In the genomic region with DNA sequence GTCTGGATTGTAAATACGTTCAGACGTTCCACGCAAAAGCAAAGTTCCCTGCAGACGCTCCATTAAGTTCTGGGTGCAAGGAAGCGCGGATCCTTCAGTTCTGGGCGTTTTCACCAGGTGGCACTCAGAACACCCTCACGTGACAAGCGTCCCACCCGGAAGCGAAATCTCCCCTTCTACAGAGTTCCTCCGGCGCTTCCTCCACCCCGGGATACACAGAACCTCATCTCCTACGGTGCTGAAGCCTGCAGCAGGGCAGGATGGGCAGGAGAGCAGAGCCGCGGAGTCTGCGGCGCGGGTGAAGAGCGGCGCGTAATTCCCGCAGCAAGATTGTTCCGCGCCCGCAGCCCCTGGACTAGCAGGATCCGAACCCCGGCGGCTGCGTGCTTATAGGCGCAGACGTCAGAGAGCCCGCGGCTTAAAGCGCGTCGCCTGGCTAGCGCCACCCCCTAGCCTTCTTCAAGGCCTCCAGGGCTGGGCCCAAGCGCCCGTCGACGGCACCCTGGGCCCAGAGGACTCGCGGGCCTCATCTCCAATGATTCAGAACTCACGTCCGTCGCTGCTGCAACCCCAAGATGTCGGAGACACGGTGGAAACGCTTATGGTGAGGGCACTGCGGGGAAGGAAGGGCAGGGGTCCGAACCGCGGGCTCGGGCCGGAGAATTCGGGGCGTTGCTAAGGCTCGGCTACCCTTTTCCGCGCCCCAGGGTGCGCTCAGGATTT, we compare ENCODE assay signal across 1 cellular context.
TF ChIP-seq lines count a peak whose summit lies in the region.

A gene with protein sequence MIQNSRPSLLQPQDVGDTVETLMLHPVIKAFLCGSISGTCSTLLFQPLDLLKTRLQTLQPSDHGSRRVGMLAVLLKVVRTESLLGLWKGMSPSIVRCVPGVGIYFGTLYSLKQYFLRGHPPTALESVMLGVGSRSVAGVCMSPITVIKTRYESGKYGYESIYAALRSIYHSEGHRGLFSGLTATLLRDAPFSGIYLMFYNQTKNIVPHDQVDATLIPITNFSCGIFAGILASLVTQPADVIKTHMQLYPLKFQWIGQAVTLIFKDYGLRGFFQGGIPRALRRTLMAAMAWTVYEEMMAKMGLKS (plus strand): TSS at position 181 of the 723 bp plus-strand sequence. CDS start 355 bp downstream, at position 536.

TF ChIP-seq in GM12878, 131 proteins besides CTCF, POLR2A, EP300 and RAD21 (continued from another document):
- TF ChIP-seq, protein P1, sequence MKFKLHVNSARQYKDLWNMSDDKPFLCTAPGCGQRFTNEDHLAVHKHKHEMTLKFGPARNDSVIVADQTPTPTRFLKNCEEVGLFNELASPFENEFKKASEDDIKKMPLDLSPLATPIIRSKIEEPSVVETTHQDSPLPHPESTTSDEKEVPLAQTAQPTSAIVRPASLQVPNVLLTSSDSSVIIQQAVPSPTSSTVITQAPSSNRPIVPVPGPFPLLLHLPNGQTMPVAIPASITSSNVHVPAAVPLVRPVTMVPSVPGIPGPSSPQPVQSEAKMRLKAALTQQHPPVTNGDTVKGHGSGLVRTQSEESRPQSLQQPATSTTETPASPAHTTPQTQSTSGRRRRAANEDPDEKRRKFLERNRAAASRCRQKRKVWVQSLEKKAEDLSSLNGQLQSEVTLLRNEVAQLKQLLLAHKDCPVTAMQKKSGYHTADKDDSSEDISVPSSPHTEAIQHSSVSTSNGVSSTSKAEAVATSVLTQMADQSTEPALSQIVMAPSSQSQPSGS (IDR thresholded peaks at IDR 0.05; ENCODE audit: low read length): no peak
- TF ChIP-seq PKNOX1 (IDR thresholded peaks at IDR 0.05): peak; percentile 76
- TF ChIP-seq EGR1 (IDR thresholded peaks at IDR 0.05; ENCODE audit: borderline replicate concordance in 1 of 2, low read depth in 2 of 2, low read length in 2 of 2): 0 out of 3 replicates have a peak, but pooled peaks of 1 of the 2 experiments have one; percentile 23
- peak; percentile 60 for TF ChIP-seq ATF7 (IDR thresholded peaks at IDR 0.05; ENCODE audit: low read depth)
- TF ChIP-seq MAX (IDR thresholded peaks at IDR 0.05; ENCODE audit: low read depth, low read length): peak; percentile 94
- TF ChIP-seq GABPA (IDR thresholded peaks at IDR 0.05; ENCODE audit: low read depth): peak; percentile 84
- TF ChIP-seq CREM (IDR thresholded peaks at IDR 0.05; ENCODE audit: low read depth): peak; percentile 64
- TF ChIP-seq, protein P2, sequence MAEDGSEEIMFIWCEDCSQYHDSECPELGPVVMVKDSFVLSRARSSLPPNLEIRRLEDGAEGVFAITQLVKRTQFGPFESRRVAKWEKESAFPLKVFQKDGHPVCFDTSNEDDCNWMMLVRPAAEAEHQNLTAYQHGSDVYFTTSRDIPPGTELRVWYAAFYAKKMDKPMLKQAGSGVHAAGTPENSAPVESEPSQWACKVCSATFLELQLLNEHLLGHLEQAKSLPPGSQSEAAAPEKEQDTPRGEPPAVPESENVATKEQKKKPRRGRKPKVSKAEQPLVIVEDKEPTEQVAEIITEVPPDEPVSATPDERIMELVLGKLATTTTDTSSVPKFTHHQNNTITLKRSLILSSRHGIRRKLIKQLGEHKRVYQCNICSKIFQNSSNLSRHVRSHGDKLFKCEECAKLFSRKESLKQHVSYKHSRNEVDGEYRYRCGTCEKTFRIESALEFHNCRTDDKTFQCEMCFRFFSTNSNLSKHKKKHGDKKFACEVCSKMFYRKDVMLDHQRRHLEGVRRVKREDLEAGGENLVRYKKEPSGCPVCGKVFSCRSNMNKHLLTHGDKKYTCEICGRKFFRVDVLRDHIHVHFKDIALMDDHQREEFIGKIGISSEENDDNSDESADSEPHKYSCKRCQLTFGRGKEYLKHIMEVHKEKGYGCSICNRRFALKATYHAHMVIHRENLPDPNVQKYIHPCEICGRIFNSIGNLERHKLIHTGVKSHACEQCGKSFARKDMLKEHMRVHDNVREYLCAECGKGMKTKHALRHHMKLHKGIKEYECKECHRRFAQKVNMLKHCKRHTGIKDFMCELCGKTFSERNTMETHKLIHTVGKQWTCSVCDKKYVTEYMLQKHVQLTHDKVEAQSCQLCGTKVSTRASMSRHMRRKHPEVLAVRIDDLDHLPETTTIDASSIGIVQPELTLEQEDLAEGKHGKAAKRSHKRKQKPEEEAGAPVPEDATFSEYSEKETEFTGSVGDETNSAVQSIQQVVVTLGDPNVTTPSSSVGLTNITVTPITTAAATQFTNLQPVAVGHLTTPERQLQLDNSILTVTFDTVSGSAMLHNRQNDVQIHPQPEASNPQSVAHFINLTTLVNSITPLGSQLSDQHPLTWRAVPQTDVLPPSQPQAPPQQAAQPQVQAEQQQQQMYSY (CRISPR knock-in tag; IDR thresholded peaks at IDR 0.05): no peak
- peak; percentile 93 for TF ChIP-seq NR2C1 (IDR thresholded peaks at IDR 0.05)
- no peak for TF ChIP-seq MTA3 (IDR thresholded peaks at IDR 0.05; ENCODE audit: borderline replicate concordance, low read length)
- TF ChIP-seq BHLHE40 (IDR thresholded peaks at IDR 0.05; ENCODE audit: borderline replicate concordance in 1 of 2, low read depth in 2 of 2, low read length in 1 of 2): peak; percentile 95 to 96
- no peak for TF ChIP-seq ZSCAN29 (IDR thresholded peaks at IDR 0.05)
- no peak for TF ChIP-seq KLF5 (IDR thresholded peaks at IDR 0.05; ENCODE audit: partially characterized antibody)
- TF ChIP-seq IKZF2 (IDR thresholded peaks at IDR 0.05): peak; percentile 52 to 62; a peak in 2 of 4 replicates
- peak; percentile 85 for TF ChIP-seq IKZF1 (conservative IDR thresholded peaks at IDR 0.05)
- TF ChIP-seq STAT3 (IDR thresholded peaks at IDR 0.05; ENCODE audit: low read depth, low read length): no peak
- TF ChIP-seq, protein P3, sequence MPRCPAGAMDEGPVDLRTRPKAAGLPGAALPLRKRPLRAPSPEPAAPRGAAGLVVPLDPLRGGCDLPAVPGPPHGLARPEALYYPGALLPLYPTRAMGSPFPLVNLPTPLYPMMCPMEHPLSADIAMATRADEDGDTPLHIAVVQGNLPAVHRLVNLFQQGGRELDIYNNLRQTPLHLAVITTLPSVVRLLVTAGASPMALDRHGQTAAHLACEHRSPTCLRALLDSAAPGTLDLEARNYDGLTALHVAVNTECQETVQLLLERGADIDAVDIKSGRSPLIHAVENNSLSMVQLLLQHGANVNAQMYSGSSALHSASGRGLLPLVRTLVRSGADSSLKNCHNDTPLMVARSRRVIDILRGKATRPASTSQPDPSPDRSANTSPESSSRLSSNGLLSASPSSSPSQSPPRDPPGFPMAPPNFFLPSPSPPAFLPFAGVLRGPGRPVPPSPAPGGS (IDR thresholded peaks at IDR 0.05; ENCODE audit: borderline replicate concordance, insufficient read depth, low read depth, low read length, poor library complexity, severe bottlenecking): peak; percentile 42
- peak; percentile 41; the same call in 1 of the 3 replicates for TF ChIP-seq POU2F2 (IDR thresholded peaks at IDR 0.05; ENCODE audit: borderline replicate concordance, low read depth, low read length)
- TF ChIP-seq, protein P4, sequence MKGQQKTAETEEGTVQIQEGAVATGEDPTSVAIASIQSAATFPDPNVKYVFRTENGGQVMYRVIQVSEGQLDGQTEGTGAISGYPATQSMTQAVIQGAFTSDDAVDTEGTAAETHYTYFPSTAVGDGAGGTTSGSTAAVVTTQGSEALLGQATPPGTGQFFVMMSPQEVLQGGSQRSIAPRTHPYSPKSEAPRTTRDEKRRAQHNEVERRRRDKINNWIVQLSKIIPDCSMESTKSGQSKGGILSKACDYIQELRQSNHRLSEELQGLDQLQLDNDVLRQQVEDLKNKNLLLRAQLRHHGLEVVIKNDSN (IDR thresholded peaks at IDR 0.05; ENCODE audit: borderline replicate concordance, extremely low read length, insufficient read depth, low read depth, low read length): peak; percentile 93
- TF ChIP-seq ZBTB11 (CRISPR knock-in tag; IDR thresholded peaks at IDR 0.05): no peak
- TF ChIP-seq, protein P5, sequence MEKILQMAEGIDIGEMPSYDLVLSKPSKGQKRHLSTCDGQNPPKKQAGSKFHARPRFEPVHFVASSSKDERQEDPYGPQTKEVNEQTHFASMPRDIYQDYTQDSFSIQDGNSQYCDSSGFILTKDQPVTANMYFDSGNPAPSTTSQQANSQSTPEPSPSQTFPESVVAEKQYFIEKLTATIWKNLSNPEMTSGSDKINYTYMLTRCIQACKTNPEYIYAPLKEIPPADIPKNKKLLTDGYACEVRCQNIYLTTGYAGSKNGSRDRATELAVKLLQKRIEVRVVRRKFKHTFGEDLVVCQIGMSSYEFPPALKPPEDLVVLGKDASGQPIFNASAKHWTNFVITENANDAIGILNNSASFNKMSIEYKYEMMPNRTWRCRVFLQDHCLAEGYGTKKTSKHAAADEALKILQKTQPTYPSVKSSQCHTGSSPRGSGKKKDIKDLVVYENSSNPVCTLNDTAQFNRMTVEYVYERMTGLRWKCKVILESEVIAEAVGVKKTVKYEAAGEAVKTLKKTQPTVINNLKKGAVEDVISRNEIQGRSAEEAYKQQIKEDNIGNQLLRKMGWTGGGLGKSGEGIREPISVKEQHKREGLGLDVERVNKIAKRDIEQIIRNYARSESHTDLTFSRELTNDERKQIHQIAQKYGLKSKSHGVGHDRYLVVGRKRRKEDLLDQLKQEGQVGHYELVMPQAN (conservative IDR thresholded peaks at IDR 0.05): peak; percentile 76
- no peak for TF ChIP-seq GATAD2B (conservative IDR thresholded peaks at IDR 0.05; ENCODE audit: low read depth)
- peak; percentile 18 for TF ChIP-seq RELA (IDR thresholded peaks at IDR 0.05; ENCODE audit: borderline replicate concordance, partially characterized antibody)
- TF ChIP-seq CBFB (IDR thresholded peaks at IDR 0.05; ENCODE audit: low read depth): peak; percentile 30; the same call in 1 of the 2 replicates
- 0 out of 2 replicates have a peak, but pooled peaks have one; percentile 63 for TF ChIP-seq DPF2 (IDR thresholded peaks at IDR 0.05)
- peak; percentile 52 for TF ChIP-seq EED (IDR thresholded peaks at IDR 0.05; ENCODE audit: low read depth)
